20 cellular contexts compared by ENCODE assay signal in the genomic region with DNA sequence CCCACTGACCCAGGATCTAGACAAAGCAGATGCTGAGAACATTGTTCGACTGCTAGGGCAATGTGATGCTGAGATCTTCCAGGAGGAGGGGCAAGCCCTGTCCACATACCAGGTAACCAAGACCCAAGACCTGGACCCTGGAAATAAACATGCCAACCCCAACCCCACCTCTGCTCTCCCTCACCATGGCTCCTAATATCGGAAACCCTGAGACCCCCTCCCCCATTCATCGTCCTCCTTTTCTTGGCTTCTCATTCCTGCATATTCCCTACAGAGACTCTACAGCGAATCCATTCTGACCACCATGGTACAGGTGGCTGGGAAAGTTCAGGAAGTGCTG. TPM values are rescaled to one million over a fixed set of nuclear protein-coding genes. Genes with fewer than 3 reads are reported as not detected.
DNase-seq lines count a peak whose midpoint lies in the region; ATAC-seq, FAIRE-seq and TF ChIP-seq lines count a peak whose summit lies in the region.
"Had no signal": no experiment of that assay in that cellular context is flagged by ENCODE, and none has a peak within 500 bp of the region (broad histone marks: within the 10 kb centered on the region; RNA-seq: fewer than 3 reads in every experiment).

No MANE protein-coding gene starts in this region.

- no peaks in the 10 kb centered on the region for H3F3A ChIP-seq in GM23338 (replicated peaks; ENCODE audit: low read depth)

- H3K4me2 ChIP-seq in GM23338 (no peak overlapping the region), H1 (ENCODE audit: insufficient read depth in 1 of 2, low read depth in 2 of 2, low read length in 2 of 2) (no peak overlapping the region), trophoblast cell (ENCODE audit: low read length) (no peak overlapping the region)
- H3K4me2 ChIP-seq: KMS-11 had no signal

- H3K79me2 ChIP-seq in GM23338 (replicated peaks; ENCODE audit: insufficient read depth) = no peaks in the 10 kb centered on the region
- no peaks in the 10 kb centered on the region for H3K79me2 ChIP-seq in H1 (ENCODE audit: control insufficient read depth in 1 of 2, insufficient read depth in 2 of 2, low read length in 2 of 2)
- H3K79me2 ChIP-seq in trophoblast cell (ENCODE audit: control insufficient read depth, insufficient read depth, low read length, poor library complexity) = no peaks in the 10 kb centered on the region

- peaks cover 8% of the 10 kb centered on the region for H3K23me2 ChIP-seq in H1 (ENCODE audit: low read depth, low read length)

- 78% methylated on average over 4 of the region's 4 CpGs; no CpG with 5 or more reads in 1 of the 2 experiments for WGBS in H1 (ENCODE audit: extremely low coverage in 1 of 2, insufficient coverage in 1 of 2, insufficient read length in 1 of 2, insufficient replicate concordance in 2 of 2, low coverage in 1 of 2, low lambda C conversion rate in 2 of 2, missing lambda C conversion rate in 1 of 2), 2 experiments
- 37% methylated on average over 4 of the region's 4 CpGs for WGBS in liver
- WGBS in trophoblast cell (ENCODE audit: extremely low coverage, insufficient coverage, insufficient read length) = no CpG with 5 or more reads among the region's 4 CpGs
- 77% methylated on average over 4 of the region's 4 CpGs for WGBS in heart right ventricle, 2 donors

- peak overlapping the region; percentile 40; the same call in 1 of the 3 replicates for H3K4me3 Mint-ChIP-seq in GM23338
- no peak overlapping the region for H3K4me3 Mint-ChIP-seq in activated naive CD8-positive, alpha-beta T cell treated with anti-CD3 and anti-CD28 coated beads, Interleukin-2, amount 50 U/mL, for 24 hours
- no peak overlapping the region for H3K4me3 Mint-ChIP-seq in activated CD4-positive, alpha-beta memory T cell treated with anti-CD3 and anti-CD28 coated beads, Interleukin-2, amount 10 ng/mL, durations not matched to agents 7 days and 5 days

- H3K18ac ChIP-seq in H1 (ENCODE audit: extremely low read depth, low read length) (no peak overlapping the region), trophoblast cell (ENCODE audit: low read length) (no peak overlapping the region)

- TF ChIP-seq RAD21 in H1 (IDR thresholded peaks at IDR 0.05 in 1 of 2, conservative IDR thresholded peaks at IDR 0.05 in 1 of 2; ENCODE audit: low read depth in 2 of 2, low read length in 2 of 2) = no peak
- TF ChIP-seq RAD21 in liver (IDR thresholded peaks at IDR 0.05) = no peak

- H2BK12ac ChIP-seq in H1 (ENCODE audit: low read depth, low read length) (no peak overlapping the region; the same call in 1 of the 2 replicates), trophoblast cell (ENCODE audit: low read length) (no peak overlapping the region)

- H3K4me3 ChIP-seq in GM23338 (no peak overlapping the region), H1 (ENCODE audit: extremely low read depth in 1 of 4, insufficient read depth in 2 of 4, low read depth in 3 of 4, low read length in 4 of 4) (no peak overlapping the region), liver (ENCODE audit: low read depth in 1 of 3, low read length in 3 of 3) (peak overlapping the region; percentile 42 to 92 (median 87)), trophoblast cell (ENCODE audit: low read depth, low read length) (no peak overlapping the region), heart right ventricle (no peak overlapping the region)

- H3K27ac ChIP-seq in GM23338 (ENCODE audit: low read depth) (no peak overlapping the region), H1 (ENCODE audit: low read depth, low read length) (no peak overlapping the region), liver (ENCODE audit: low read depth in 1 of 2, low read length in 2 of 2) (peak overlapping the region; percentile 90 to 97), trophoblast cell (ENCODE audit: low read depth, low read length) (no peak overlapping the region), heart right ventricle (no peak overlapping the region)
- H3K27ac ChIP-seq: KMS-11 had no signal

- H3K4me1 ChIP-seq in GM23338 (ENCODE audit: insufficient read depth) = 0 out of 2 replicates have a peak, but pooled peaks cover 15% of the 10 kb centered on the region
- H3K4me1 ChIP-seq in H1 (replicated peaks in 1 of 4; ENCODE audit: control insufficient read depth in 3 of 4, insufficient read depth in 4 of 4, low read length in 3 of 4) = peaks cover 0 to 9% (median 4%) of the 10 kb centered on the region in 4 experiments; a peak in 5 of 7 replicates
- H3K4me1 ChIP-seq in liver (ENCODE audit: control insufficient read depth in 4 of 4, insufficient read depth in 4 of 4, low read length in 3 of 4) = peaks cover 10 to 69% (median 45%) of the 10 kb centered on the region in 4 donors
- H3K4me1 ChIP-seq in trophoblast cell (ENCODE audit: control insufficient read depth in 1 of 2, insufficient read depth in 2 of 2, low read length in 2 of 2) = peaks cover 4 to 6% of the 10 kb centered on the region in 2 experiments
- H3K4me1 ChIP-seq in heart right ventricle = peaks cover 0 to 28% (median 9%) of the 10 kb centered on the region in 9 donors

- H4K8ac ChIP-seq in H1 (ENCODE audit: extremely low read depth, insufficient read depth, low read length) (no peak overlapping the region; the same call in 1 of the 2 replicates), trophoblast cell (ENCODE audit: low read depth, low read length) (no peak overlapping the region)

- H3K36me3 ChIP-seq in GM23338 (ENCODE audit: insufficient read depth) = no peaks in the 10 kb centered on the region
- H3K36me3 ChIP-seq in H1 (ENCODE audit: control insufficient read depth in 2 of 4, insufficient read depth in 4 of 4, low read length in 3 of 4) = no peaks in the 10 kb centered on the region
- peaks cover under 1 to 12% (median 5%) of the 10 kb centered on the region in 4 donors for H3K36me3 ChIP-seq in liver (ENCODE audit: control insufficient read depth in 4 of 4, insufficient read depth in 3 of 4, low read depth in 1 of 4, low read length in 3 of 4)
- no peaks in the 10 kb centered on the region for H3K36me3 ChIP-seq in trophoblast cell (ENCODE audit: control insufficient read depth in 1 of 2, insufficient read depth in 2 of 2, low read length in 2 of 2)
- no peaks in the 10 kb centered on the region for H3K36me3 ChIP-seq in heart right ventricle

- no peaks in the 10 kb centered on the region for H3K9me2 ChIP-seq in GM23338 (ENCODE audit: insufficient read depth)

- TF ChIP-seq CTCF in GM23338 (conservative IDR thresholded peaks at IDR 0.05; ENCODE audit: low read depth in 2 of 2) = no peak
- no peak for TF ChIP-seq CTCF in H1 (IDR thresholded peaks at IDR 0.05; ENCODE audit: control extremely low read depth in 1 of 3, insufficient read depth in 1 of 3, low read depth in 1 of 3, low read length in 3 of 3)
- no peak for TF ChIP-seq CTCF in liver (IDR thresholded peaks at IDR 0.05; ENCODE audit: low read depth, low read length, missing input control)
- no peak for TF ChIP-seq CTCF in heart right ventricle (IDR thresholded peaks at IDR 0.05)

- H3K4ac ChIP-seq in H1 (replicated peaks; ENCODE audit: insufficient read length, low read depth, low read length) (no peak overlapping the region), trophoblast cell (ENCODE audit: low read depth, low read length) (no peak overlapping the region)

- H2BK120ac ChIP-seq in H1 (replicated peaks; ENCODE audit: low read depth, low read length) (no peak overlapping the region), trophoblast cell (ENCODE audit: insufficient read depth, low read length, poor library complexity) (no peak overlapping the region)

- TF ChIP-seq EP300 in H1 (IDR thresholded peaks at IDR 0.05; ENCODE audit: borderline replicate concordance in 1 of 2, low read depth in 2 of 2, low read length in 2 of 2) = no peak

- CTCF ChIA-PET in H1 (lab: Charles Lee; ENCODE audit: partially characterized antibody) = no interaction called here
- CTCF ChIA-PET in activated CD4-positive, alpha-beta memory T cell treated with anti-CD3 and anti-CD28 coated beads, Interleukin-2, amount 10 ng/mL, durations not matched to agents 7 days and 5 days (lab: Charles Lee) = no interaction called here

- H2BK5ac ChIP-seq in H1 (ENCODE audit: low read depth, low read length) (no peak overlapping the region), trophoblast cell (ENCODE audit: low read depth, low read length, poor library complexity) (no peak overlapping the region)

- H4K5ac ChIP-seq in H1 (ENCODE audit: insufficient read length, low read depth, low read length) = no peak overlapping the region

- POLR2A ChIA-PET in H1 (lab: Charles Lee; ENCODE audit: partially characterized antibody) = interaction anchor here (1.3 kb wide), 1 partner anchor 9 kb away, joined by 3 read pairs; no protein-coding TSS in a partner anchor
- POLR2A ChIA-PET in activated CD4-positive, alpha-beta memory T cell treated with anti-CD3 and anti-CD28 coated beads, Interleukin-2, amount 10 ng/mL, durations not matched to agents 7 days and 5 days (lab: Charles Lee) = no interaction called here

- no peak overlapping the region for H3K56ac ChIP-seq in H1 (replicated peaks; ENCODE audit: insufficient read length, low read depth, low read length)

- no peak overlapping the region for H4K12ac ChIP-seq in trophoblast cell (ENCODE audit: low read depth, low read length)

- DNase-seq in GM23338 (ENCODE audit: low spot score) (no peak), H1 (ENCODE audit: low read depth in 1 of 2, low spot score in 2 of 2) (no peak), trophoblast cell (no peak), heart right ventricle (no peak), DMS53 (lab: John Stamatoyannopoulos, UW) (no peak)
- no peak for DNase-seq in activated naive CD8-positive, alpha-beta T cell treated with anti-CD3 and anti-CD28 coated beads, Interleukin-2, amount 50 U/mL, for 24 hours
- DNase-seq in activated CD4-positive, alpha-beta memory T cell treated with anti-CD3 and anti-CD28 coated beads, Interleukin-2, amount 10 ng/mL, durations not matched to agents 7 days and 5 days = no peak
- DNase-seq: CD4-positive, alpha-beta T cell; DND-41; GDM1; NCI-H1092; NCI-H345; NCI-H69; PC-3 had no signal

- H2AFZ ChIP-seq in GM23338 (0 out of 2 replicates have a peak overlapping the region, but pooled peaks have one; percentile 24), H1 (ENCODE audit: low read length) (peak overlapping the region; percentile 85; the same call in 1 of the 2 replicates), trophoblast cell (ENCODE audit: insufficient read depth, low read length, poor library complexity) (no peak overlapping the region)

- H3K27ac Mint-ChIP-seq in GM23338 = no peak overlapping the region
- H3K27ac Mint-ChIP-seq in activated naive CD8-positive, alpha-beta T cell treated with anti-CD3 and anti-CD28 coated beads, Interleukin-2, amount 50 U/mL, for 24 hours = no peak overlapping the region
- H3K27ac Mint-ChIP-seq in activated CD4-positive, alpha-beta memory T cell treated with anti-CD3 and anti-CD28 coated beads, Interleukin-2, amount 10 ng/mL, durations not matched to agents 7 days and 5 days = no peak overlapping the region
- H3K27ac Mint-ChIP-seq: CD4-positive, alpha-beta T cell had no signal

- no peak overlapping the region for H3K9ac ChIP-seq in H1 (replicated peaks in 1 of 4; ENCODE audit: extremely low read depth in 1 of 4, low read depth in 3 of 4, low read length in 3 of 4)
- peak overlapping the region; percentile 72 to 93 for H3K9ac ChIP-seq in liver (ENCODE audit: low read depth in 1 of 2, low read length in 2 of 2)
- H3K9ac ChIP-seq in trophoblast cell (ENCODE audit: low read length) = no peak overlapping the region
- H3K9ac ChIP-seq: KMS-11 had no signal

- no peak overlapping the region for H2BK15ac ChIP-seq in H1 (ENCODE audit: low read length)

- H3K9me3 ChIP-seq in H1 (ENCODE audit: insufficient read depth in 2 of 2, low read depth in 1 of 2, low read length in 1 of 2) (no peaks in the 10 kb centered on the region; a peak in 1 of 4 replicates), liver (ENCODE audit: control insufficient read depth in 4 of 4, low read length in 3 of 4) (no peaks in the 10 kb centered on the region), trophoblast cell (ENCODE audit: insufficient read depth, low read depth, low read length) (peaks cover 6% of the 10 kb centered on the region), heart right ventricle (no peaks in the 10 kb centered on the region)

- no peaks in the 10 kb centered on the region; the same call in 2 of the 3 replicates for H3K36me3 Mint-ChIP-seq in GM23338 (ENCODE audit: low read depth)
- no peaks in the 10 kb centered on the region for H3K36me3 Mint-ChIP-seq in activated naive CD8-positive, alpha-beta T cell treated with anti-CD3 and anti-CD28 coated beads, Interleukin-2, amount 50 U/mL, for 24 hours (ENCODE audit: low read depth)
- no peaks in the 10 kb centered on the region for H3K36me3 Mint-ChIP-seq in activated CD4-positive, alpha-beta memory T cell treated with anti-CD3 and anti-CD28 coated beads, Interleukin-2, amount 10 ng/mL, durations not matched to agents 7 days and 5 days (ENCODE audit: low read depth)

- peaks cover 16% of the 10 kb centered on the region for H3K4me1 Mint-ChIP-seq in GM23338
- peaks cover 15% of the 10 kb centered on the region for H3K4me1 Mint-ChIP-seq in activated naive CD8-positive, alpha-beta T cell treated with anti-CD3 and anti-CD28 coated beads, Interleukin-2, amount 50 U/mL, for 24 hours
- H3K4me1 Mint-ChIP-seq in activated CD4-positive, alpha-beta memory T cell treated with anti-CD3 and anti-CD28 coated beads, Interleukin-2, amount 10 ng/mL, durations not matched to agents 7 days and 5 days = peaks cover 14% of the 10 kb centered on the region

- H4K91ac ChIP-seq in H1 (replicated peaks; ENCODE audit: insufficient read length, low read length) = no peak overlapping the region
- H4K91ac ChIP-seq in trophoblast cell (ENCODE audit: low read depth, low read length) = no peak overlapping the region

- no peak overlapping the region for H2BK20ac ChIP-seq in H1 (ENCODE audit: low read length)

- no peak for TF ChIP-seq POLR2A in H1 (IDR thresholded peaks at IDR 0.05; ENCODE audit: control extremely low read depth in 1 of 2, low read depth in 2 of 2, low read length in 2 of 2)

- H3K79me1 ChIP-seq in H1 (ENCODE audit: low read depth, low read length) (no peaks in the 10 kb centered on the region), trophoblast cell (ENCODE audit: low read length) (no peaks in the 10 kb centered on the region)

- H2AK5ac ChIP-seq in H1 (ENCODE audit: low read depth, low read length) = no peak overlapping the region
- no peak overlapping the region for H2AK5ac ChIP-seq in trophoblast cell (ENCODE audit: low read length)

- H3K9me3 Mint-ChIP-seq in GM23338 = no peaks in the 10 kb centered on the region
- no peaks in the 10 kb centered on the region for H3K9me3 Mint-ChIP-seq in activated naive CD8-positive, alpha-beta T cell treated with anti-CD3 and anti-CD28 coated beads, Interleukin-2, amount 50 U/mL, for 24 hours
- no peaks in the 10 kb centered on the region for H3K9me3 Mint-ChIP-seq in activated CD4-positive, alpha-beta memory T cell treated with anti-CD3 and anti-CD28 coated beads, Interleukin-2, amount 10 ng/mL, durations not matched to agents 7 days and 5 days
- H3K9me3 Mint-ChIP-seq: CD4-positive, alpha-beta T cell had no signal

- H3K27me3 ChIP-seq in GM23338 (ENCODE audit: insufficient read depth) (peaks cover 31% of the 10 kb centered on the region), H1 (replicated peaks in 1 of 4; ENCODE audit: control insufficient read depth in 3 of 4, extremely low read depth in 1 of 4, insufficient read depth in 3 of 4, low read length in 3 of 4) (peaks cover 0 to 9% (median 7%) of the 10 kb centered on the region in 4 experiments; a peak in 5 of 7 replicates), liver (ENCODE audit: control insufficient read depth in 4 of 4, insufficient read depth in 4 of 4, low read length in 3 of 4) (no peaks in the 10 kb centered on the region), trophoblast cell (ENCODE audit: insufficient read depth, low read length) (peaks cover 24% of the 10 kb centered on the region), heart right ventricle (peaks cover 0 to 57% (median 13%) of the 10 kb centered on the region in 7 donors)

- ATAC-seq in GM23338 (no peak), heart right ventricle (no peak)
- no peak for ATAC-seq in activated naive CD8-positive, alpha-beta T cell treated with anti-CD3 and anti-CD28 coated beads, Interleukin-2, amount 50 U/mL, for 24 hours
- ATAC-seq: HCT116, PC-3 had no signal

- peaks cover 20% of the 10 kb centered on the region for H3K27me3 Mint-ChIP-seq in GM23338 (ENCODE audit: insufficient read depth, low read depth, poor library complexity)
- peaks cover 53% of the 10 kb centered on the region for H3K27me3 Mint-ChIP-seq in activated naive CD8-positive, alpha-beta T cell treated with anti-CD3 and anti-CD28 coated beads, Interleukin-2, amount 50 U/mL, for 24 hours
- peaks cover 53% of the 10 kb centered on the region for H3K27me3 Mint-ChIP-seq in activated CD4-positive, alpha-beta memory T cell treated with anti-CD3 and anti-CD28 coated beads, Interleukin-2, amount 10 ng/mL, durations not matched to agents 7 days and 5 days

- H3K23ac ChIP-seq in H1 (ENCODE audit: insufficient read length) = no peak overlapping the region
- H3K23ac ChIP-seq in trophoblast cell (ENCODE audit: low read length) = peak overlapping the region; percentile 83

- H4K20me1 ChIP-seq in GM23338 (replicated peaks; ENCODE audit: insufficient read depth) = no peaks in the 10 kb centered on the region
- no peaks in the 10 kb centered on the region for H4K20me1 ChIP-seq in H1 (replicated peaks in 1 of 2; ENCODE audit: control insufficient read depth in 1 of 2, insufficient read depth in 2 of 2, low read length in 2 of 2)

- no peak for FAIRE-seq in H1 (lab: Jason Lieb, UNC)
- FAIRE-seq: GM12892 had no signal

- intact Hi-C loops in heart right ventricle (cut with DNase I) = loop anchor here in 3 of 10 donors (10.0 kb wide), 2 partner anchors 88 to 128 kb away; partner anchors contain the start of genes CCDC121 (in 2 of the 3), GPN1 (in 2 of the 3) and ZNF512 (in 1 of the 3)

- H3K14ac ChIP-seq in H1 (ENCODE audit: insufficient read length) (no peak overlapping the region), trophoblast cell (ENCODE audit: low read length) (no peak overlapping the region)

RNA-seq across cellular contexts. Expression of gene GCKR, which starts 0.6 kb away (rescaled TPM):
- total RNA-seq in GM23338 (2014; rRNA removed; shearing (Covaris generic)) = not detected in 2 replicates
- polyA plus RNA-seq in GM23338 (2016; fragmentation: Nextera tagmentation; extraction: Ambion mirVana) (not detected in 2 replicates), H1 (2011; rRNA removed) (0.30 and 0.33 TPM in 2 replicates), liver (10 to 100 TPM; 71.0 to 87.8 TPM), heart right ventricle (under 1 TPM; 0.88 to 0.91 TPM)
- total RNA-seq in H1 (2021; fragmentation: NEBNext Ultra II Directional; extraction: Animal tissue kit (Norgen Biotek cat#: 25700)) = 0.57 and 1.2 TPM in 2 replicates
- 0.72 TPM for polyA plus RNA-seq in H1 (2011; cell fraction: cytosol; rRNA removed)
- polyA plus RNA-seq in H1 (2011; cell fraction: nucleus; rRNA removed) = 2.0 TPM
- 0.36 to 0.94 TPM (median 0.61 TPM) in 4 replicates for polyA plus RNA-seq in H1 (2012, experiment 1 of 2)
- polyA plus RNA-seq in H1 (2012, experiment 2 of 2) = not detected
- 0.16 TPM for polyA plus RNA-seq in H1 (2013, experiment 1 of 2)
- polyA plus RNA-seq in H1 (2013, experiment 2 of 2) = 0.42 TPM
- 1.1 TPM in 2 replicates for polyA minus RNA-seq in H1 (2011; rRNA and poly(A)+ RNA removed)
- not detected for polyA minus RNA-seq in H1 (2011; cell fraction: cytosol; rRNA and poly(A)+ RNA removed)
- 1.00 TPM for polyA minus RNA-seq in H1 (2011; cell fraction: nucleus; rRNA and poly(A)+ RNA removed)
- total RNA-seq in liver (100 to 1,000 TPM in 1 of 2 donors, 1 to 10 TPM in 1; 9.6 to 173 TPM), heart right ventricle (1 to 10 TPM in 1 of 10 donors, under 1 TPM in 1, not detected in 8; 0.19 to 1.6 TPM)
- not detected in 2 replicates for polyA plus RNA-seq in trophoblast cell (2013)
- not detected for total RNA-seq in activated CD4-positive, alpha-beta memory T cell treated with anti-CD3 and anti-CD28 coated beads, Interleukin-2, amount 10 ng/mL, durations not matched to agents 7 days and 5 days
- total RNA-seq: A673; CD4-positive, alpha-beta T cell; MCF 10A; PC-3 had no signal

RNA-seq across cellular contexts. Expression of gene FNDC4, which starts 2.3 kb away (rescaled TPM):
- total RNA-seq in GM23338 (2014; rRNA removed; shearing (Covaris generic)) = 13.3 and 13.7 TPM in 2 replicates
- polyA plus RNA-seq in GM23338 (2016; fragmentation: Nextera tagmentation; extraction: Ambion mirVana) (5.9 and 7.8 TPM in 2 replicates), H1 (2011; rRNA removed) (14.0 and 14.1 TPM in 2 replicates), liver (100 to 1,000 TPM in 1 of 2 donors, 10 to 100 TPM in 1; 32.6 to 165 TPM), heart right ventricle (10 to 100 TPM in 1 of 2 donors, 1 to 10 TPM in 1; 2.3 to 11.3 TPM)
- 13.4 and 14.7 TPM in 2 replicates for total RNA-seq in H1 (2021; fragmentation: NEBNext Ultra II Directional; extraction: Animal tissue kit (Norgen Biotek cat#: 25700))
- polyA plus RNA-seq in H1 (2011; cell fraction: cytosol; rRNA removed) = 12.2 TPM
- 13.7 TPM for polyA plus RNA-seq in H1 (2011; cell fraction: nucleus; rRNA removed)
- 9.1 to 14.9 TPM (median 14.5 TPM) in 4 replicates for polyA plus RNA-seq in H1 (2012, experiment 1 of 2)
- polyA plus RNA-seq in H1 (2012, experiment 2 of 2) = 18.5 TPM
- 8.6 TPM for polyA plus RNA-seq in H1 (2013, experiment 1 of 2)
- 9.0 TPM for polyA plus RNA-seq in H1 (2013, experiment 2 of 2)
- polyA minus RNA-seq in H1 (2011; rRNA and poly(A)+ RNA removed) = 4.4 and 5.9 TPM in 2 replicates
- polyA minus RNA-seq in H1 (2011; cell fraction: cytosol; rRNA and poly(A)+ RNA removed) = 5.9 TPM
- polyA minus RNA-seq in H1 (2011; cell fraction: nucleus; rRNA and poly(A)+ RNA removed) = 8.4 TPM
- total RNA-seq in liver (10 to 100 TPM; 11.4 to 51.0 TPM), heart right ventricle (10 to 100 TPM in 1 of 10 donors, 1 to 10 TPM in 7, under 1 TPM in 2; 0.58 to 11.7 (median 1.7) TPM)
- 1.9 and 2.1 TPM in 2 replicates for polyA plus RNA-seq in trophoblast cell (2013)
- not detected for total RNA-seq in activated CD4-positive, alpha-beta memory T cell treated with anti-CD3 and anti-CD28 coated beads, Interleukin-2, amount 10 ng/mL, durations not matched to agents 7 days and 5 days
- total RNA-seq: CD4-positive, alpha-beta T cell had no signal

RNA-seq across cellular contexts. Expression of gene IFT172, which starts 7.7 kb away (rescaled TPM):
- 17.2 and 17.6 TPM in 2 replicates for total RNA-seq in GM23338 (2014; rRNA removed; shearing (Covaris generic))
- 8.9 and 9.1 TPM in 2 replicates for polyA plus RNA-seq in GM23338 (2016; fragmentation: Nextera tagmentation; extraction: Ambion mirVana)
- total RNA-seq in H1 (2021; fragmentation: NEBNext Ultra II Directional; extraction: Animal tissue kit (Norgen Biotek cat#: 25700)) = 14.0 and 15.9 TPM in 2 replicates
- 12.9 and 13.5 TPM in 2 replicates for polyA plus RNA-seq in H1 (2011; rRNA removed)
- polyA plus RNA-seq in H1 (2011; cell fraction: cytosol; rRNA removed) = 13.0 TPM
- polyA plus RNA-seq in H1 (2011; cell fraction: nucleus; rRNA removed) = 54.2 TPM
- 15.3 to 18.4 TPM (median 16.0 TPM) in 4 replicates for polyA plus RNA-seq in H1 (2012, experiment 1 of 2)
- polyA plus RNA-seq in H1 (2012, experiment 2 of 2) = 2.0 TPM
- polyA plus RNA-seq in H1 (2013, experiment 1 of 2) = 4.8 TPM
- 5.0 TPM for polyA plus RNA-seq in H1 (2013, experiment 2 of 2)
- polyA minus RNA-seq in H1 (2011; rRNA and poly(A)+ RNA removed) = 21.8 and 26.4 TPM in 2 replicates
- polyA minus RNA-seq in H1 (2011; cell fraction: cytosol; rRNA and poly(A)+ RNA removed) = 9.0 TPM
- 34.7 TPM for polyA minus RNA-seq in H1 (2011; cell fraction: nucleus; rRNA and poly(A)+ RNA removed)
- 1 to 10 TPM; 9.7 to 9.8 TPM for total RNA-seq in liver
- polyA plus RNA-seq in liver = 1 to 10 TPM; 2.6 to 2.9 TPM
- polyA plus RNA-seq in trophoblast cell (2013) = 5.1 and 5.5 TPM in 2 replicates
- 10 to 100 TPM; 12.7 to 30.6 (median 16.1) TPM for total RNA-seq in heart right ventricle
- 10 to 100 TPM; 11.1 to 65.7 TPM for polyA plus RNA-seq in heart right ventricle
- total RNA-seq in activated CD4-positive, alpha-beta memory T cell treated with anti-CD3 and anti-CD28 coated beads, Interleukin-2, amount 10 ng/mL, durations not matched to agents 7 days and 5 days = 1 to 10 TPM; 7.9 to 9.9 TPM

RNA-seq across cellular contexts. Expression of gene KRTCAP3, which starts 55.1 kb away (rescaled TPM):
- 6.6 and 15.8 TPM in 2 replicates for total RNA-seq in GM23338 (2014; rRNA removed; shearing (Covaris generic))
- polyA plus RNA-seq in GM23338 (2016; fragmentation: Nextera tagmentation; extraction: Ambion mirVana) (51.2 and 52.4 TPM in 2 replicates), H1 (2011; rRNA removed) (72.5 and 114 TPM in 2 replicates), liver (10 to 100 TPM in 1 of 2 donors, 1 to 10 TPM in 1; 6.7 to 12.7 TPM), heart right ventricle (under 1 TPM; 0.23 to 0.51 TPM)
- 50.1 and 55.4 TPM in 2 replicates for total RNA-seq in H1 (2021; fragmentation: NEBNext Ultra II Directional; extraction: Animal tissue kit (Norgen Biotek cat#: 25700))
- polyA plus RNA-seq in H1 (2011; cell fraction: cytosol; rRNA removed) = 48.6 TPM
- 83.6 TPM for polyA plus RNA-seq in H1 (2011; cell fraction: nucleus; rRNA removed)
- 57.3 to 68.8 TPM (median 62.3 TPM) in 4 replicates for polyA plus RNA-seq in H1 (2012, experiment 1 of 2)
- 82.2 TPM for polyA plus RNA-seq in H1 (2012, experiment 2 of 2)
- 68.0 TPM for polyA plus RNA-seq in H1 (2013, experiment 1 of 2)
- polyA plus RNA-seq in H1 (2013, experiment 2 of 2) = 80.6 TPM
- polyA minus RNA-seq in H1 (2011; rRNA and poly(A)+ RNA removed) = 11.1 and 11.8 TPM in 2 replicates
- 13.2 TPM for polyA minus RNA-seq in H1 (2011; cell fraction: cytosol; rRNA and poly(A)+ RNA removed)
- polyA minus RNA-seq in H1 (2011; cell fraction: nucleus; rRNA and poly(A)+ RNA removed) = 8.2 TPM
- total RNA-seq in liver (1 to 10 TPM; 1.8 to 2.8 TPM), heart right ventricle (under 1 TPM in 6 of 10 donors, not detected in 4; 0.37 to 0.85 (median 0.57) TPM)
- polyA plus RNA-seq in trophoblast cell (2013) = 12.5 and 12.6 TPM in 2 replicates
- 10 to 100 TPM in 1 of 2 experiments, 1 to 10 TPM in 1; 7.5 to 10.1 TPM for total RNA-seq in activated CD4-positive, alpha-beta memory T cell treated with anti-CD3 and anti-CD28 coated beads, Interleukin-2, amount 10 ng/mL, durations not matched to agents 7 days and 5 days

Comparison
In these comparisons a context has a peak if more than half of its experiments do, and no peak if none do; other contexts are left out.
1. H3K27ac ChIP-seq: peak in liver (2 of 2); none in GM23338 (single experiment), H1 (single experiment), trophoblast cell (single experiment) and heart right ventricle (0 of 10).
2. H3K4me3 ChIP-seq: peak in liver (3 of 3); none in GM23338 (single experiment), H1 (0 of 4), trophoblast cell (single experiment) and heart right ventricle (0 of 10).
3. H3K9ac ChIP-seq: peak in liver (2 of 2); none in H1 (0 of 4) and trophoblast cell (single experiment).